20 cellular contexts compared by ENCODE assay signal in the genomic region with DNA sequence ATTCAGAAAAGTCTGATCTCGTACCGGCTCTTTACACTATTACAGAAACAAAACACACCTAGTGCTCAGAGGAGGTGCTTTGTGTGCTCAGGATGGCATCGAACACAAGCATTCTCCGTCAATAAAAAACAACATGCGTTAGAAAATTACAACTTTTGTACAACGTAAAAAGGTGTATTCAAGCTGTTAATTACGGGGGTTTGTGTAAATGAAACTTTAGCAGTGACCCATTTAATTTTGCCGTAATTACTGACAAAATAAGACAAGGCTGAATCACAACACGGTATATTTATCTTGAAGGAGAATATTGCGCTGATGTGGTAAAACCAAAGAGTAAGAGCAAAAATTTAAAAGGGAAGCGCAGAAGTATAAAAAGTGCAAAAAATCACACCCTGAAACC.
A peak's percentile ranks its signal among the peaks of the same experiment; 100 is the strongest.
DNase-seq lines count a peak whose midpoint lies in the region; ATAC-seq lines count a peak whose summit lies in the region.
"Had no signal": no experiment of that assay in that cellular context is flagged by ENCODE, and none has a peak within 500 bp of the region (broad histone marks: within the 10 kb centered on the region; RNA-seq: fewer than 3 reads in every experiment).

No MANE protein-coding gene starts in this region.

- H3K4me1 ChIP-seq in BLaER1: peaks cover 43% of the 10 kb centered on the region
- H3K4me1 ChIP-seq in iPS-15b (ENCODE audit: control insufficient read depth, insufficient read depth, low read length): no peaks in the 10 kb centered on the region
- H3K4me1 ChIP-seq: BE2C, SJSA1 had no signal

- no peaks in the 10 kb centered on the region for H3K36me3 ChIP-seq in BLaER1
- H3K36me3 ChIP-seq in iPS-15b (ENCODE audit: control insufficient read depth, insufficient read depth, low read length): no peaks in the 10 kb centered on the region
- H3K36me3 ChIP-seq: BE2C, Peyer's patch, SJSA1 had no signal

- ATAC-seq in HG02642 (IDR thresholded peaks at IDR 0.05; ENCODE audit: poor library complexity, unreplicated experiment): no peak

- H3K4me2 ChIP-seq in BLaER1: peak overlapping the region; percentile 80

- DNase-seq in NCI-H748 (lab: John Stamatoyannopoulos, UW; ENCODE audit: unreplicated experiment) (peak; percentile 65), NCI-H748 treated with DMSO at 0.1 percent for 48 hours (lab: John Stamatoyannopoulos, UW) (no peak), NCI-H345 treated with DMSO at 0.1 percent for 48 hours (lab: John Stamatoyannopoulos, UW; ENCODE audit: unreplicated experiment) (peak; percentile 67), hippocampal formation (lab: John Stamatoyannopoulos, UW) (no peak), activated gamma-delta T cell treated with Interleukin-2 at 50 U/mL for 16 hours (no peak)
- DNase-seq: BE2C; CD4-positive, alpha-beta memory T cell; GF-D8; HCEC 1CT; NCI-H1105 treated with DMSO at 0.1 percent for 48 hours; NCI-H1694; NCI-H2081 treated with DMSO at 0.1 percent for 48 hours; NCI-H446; NCI-H526 treated with DMSO at 0.1 percent for 48 hours; NK-92 treated with Interleukin-12 subunit alpha and Interleukin-12 subunit beta, amount 100 ng/mL, for 24 hours; Peyer's patch had no signal

- no peak overlapping the region for H3K9ac ChIP-seq in BLaER1
- no peak overlapping the region for H3K9ac ChIP-seq in iPS-15b (ENCODE audit: low read depth, low read length)

- H4K20me1 ChIP-seq in BLaER1: peaks cover 95% of the 10 kb centered on the region

- H3K9me3 ChIP-seq in BLaER1 (peaks cover 17% of the 10 kb centered on the region), iPS-15b (ENCODE audit: control insufficient read depth, insufficient read depth, low read length) (no peaks in the 10 kb centered on the region)
- H3K9me3 ChIP-seq: BE2C, Peyer's patch had no signal

- H3K27me3 ChIP-seq in BLaER1: peaks cover 100% of the 10 kb centered on the region
- peaks cover 96% of the 10 kb centered on the region for H3K27me3 ChIP-seq in iPS-15b (ENCODE audit: control insufficient read depth, insufficient read depth, low read length)

- H3K27ac ChIP-seq in BLaER1: no peak overlapping the region
- H3K27ac ChIP-seq: Peyer's patch, SJSA1 had no signal

- H3K4me3 ChIP-seq in BLaER1 (0 out of 2 replicates have a peak overlapping the region, but pooled peaks have one; percentile 19), iPS-15b (ENCODE audit: low read depth, low read length) (peak overlapping the region; percentile 14)
- H3K4me3 ChIP-seq: Peyer's patch, SJSA1 had no signal

Comparison
In these comparisons a context has a peak if more than half of its experiments do, and no peak if none do; other contexts are left out.
1. DNase-seq: peak in NCI-H748 (single experiment) and NCI-H345 treated with DMSO at 0.1 percent for 48 hours (single experiment); none in NCI-H748 treated with DMSO at 0.1 percent for 48 hours (single experiment), hippocampal formation (0 of 2) and activated gamma-delta T cell treated with Interleukin-2 at 50 U/mL for 16 hours (single experiment).